Comparison of ENCODE assay signal across 36 cellular contexts in the genomic region with DNA sequence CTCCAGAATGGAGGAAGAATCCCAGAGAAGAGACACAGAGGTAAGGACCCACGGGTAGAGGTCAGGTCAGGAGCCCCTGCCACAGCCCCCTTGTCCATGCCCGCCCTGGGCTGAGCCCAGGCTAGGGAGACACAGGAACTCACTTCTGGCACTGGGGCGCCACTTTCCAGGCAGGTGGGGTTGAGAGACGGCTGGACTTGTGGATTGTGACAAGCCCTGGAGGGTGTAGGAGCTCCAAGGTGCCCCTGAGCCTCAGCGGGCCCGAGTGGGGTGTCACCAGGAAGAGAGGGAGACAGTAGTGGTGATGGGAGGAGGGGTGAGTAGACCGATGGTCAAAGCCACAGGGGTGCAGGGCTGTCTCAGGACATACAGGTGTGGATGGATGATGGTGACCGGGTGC.
"Had no signal": no experiment of that assay in that cellular context is flagged by ENCODE, and none has a peak within 500 bp of the region (broad histone marks: within the 10 kb centered on the region; RNA-seq: fewer than 3 reads in every experiment).

No MANE protein-coding gene starts in this region.

- H3K9me3 ChIP-seq: adrenal gland, body of pancreas had no signal

- H3K36me3 ChIP-seq: adrenal gland, brain microvascular endothelial cell, breast epithelium had no signal

- H3K9me3 Mint-ChIP-seq: activated B cell treated with CpG ODN at 0.5 μM for 24 hours; activated CD4-positive, alpha-beta memory T cell treated with anti-CD3 and anti-CD28 coated beads for 36 hours; activated CD4-positive, alpha-beta T cell treated with anti-CD3 and anti-CD28 coated beads, Interleukin-2, amount 10 ng/mL, durations not matched to agents 24 days and 14 days; activated CD8-positive, alpha-beta T cell treated with anti-CD3 and anti-CD28 coated beads for 36 hours; activated naive CD4-positive, alpha-beta T cell treated with anti-CD3 and anti-CD28 coated beads, Interleukin-2, amount 50 U/mL, for 72 hours; activated naive CD8-positive, alpha-beta T cell treated with anti-CD3 and anti-CD28 coated beads for 36 hours; activated T-cell treated with anti-CD3 and anti-CD28 coated beads, Interleukin-2, amount 50 U/mL, for 4 hours; activated T-cell treated with anti-CD3 and anti-CD28 coated beads, Interleukin-2, amount 50 U/mL, for 72 hours; activated T-helper 1 cell treated with anti-CD3 and anti-CD28 coated beads, Interleukin-12 subunit alpha, Interleukin-12 subunit beta, Interleukin-2, Interleukin-4 antibody, amounts not matched to agents 30 ng/mL and 10 ng/mL and 1 ng/mL, durations not matched to agents 14 hours and 24 hours and 36 hours; activated T-helper 17 cell treated with anti-CD3 and anti-CD28 coated beads, Interleukin-2, amount 50 U/mL, for 72 hours; T-helper 1 cell treated with Interleukin-12 subunit alpha and Interleukin-12 subunit beta and Interleukin-4 antibody, amounts not matched to agents 30 μg/mL and 1 μg/mL, for 36 hours; T-helper 2 cell treated with Interferon-gamma antibody and Interleukin-4, amounts not matched to agents 5 μg/mL and 100 μg/mL, for 36 hours had no signal

- H3K4me3 ChIP-seq: adrenal gland, body of pancreas, breast epithelium had no signal

- H3K4me3 Mint-ChIP-seq: activated B cell treated with CpG ODN at 0.5 μM for 24 hours; activated CD4-positive, alpha-beta memory T cell treated with anti-CD3 and anti-CD28 coated beads for 36 hours; activated CD4-positive, alpha-beta T cell treated with anti-CD3 and anti-CD28 coated beads, Interleukin-2, amount 10 ng/mL, durations not matched to agents 24 days and 14 days; activated CD8-positive, alpha-beta T cell treated with anti-CD3 and anti-CD28 coated beads for 36 hours; activated naive CD4-positive, alpha-beta T cell treated with anti-CD3 and anti-CD28 coated beads for 36 hours; activated naive CD8-positive, alpha-beta T cell treated with anti-CD3 and anti-CD28 coated beads for 36 hours; activated T-cell treated with anti-CD3 and anti-CD28 coated beads, Interleukin-2, amount 50 U/mL, for 4 hours; activated T-cell treated with anti-CD3 and anti-CD28 coated beads, Interleukin-2, amount 50 U/mL, for 72 hours; activated T-helper 1 cell treated with anti-CD3 and anti-CD28 coated beads, Interleukin-12 subunit alpha, Interleukin-12 subunit beta, Interleukin-2, Interleukin-4 antibody, amounts not matched to agents 30 ng/mL and 10 ng/mL and 1 ng/mL, durations not matched to agents 14 hours and 24 hours and 36 hours; activated T-helper 17 cell treated with anti-CD3 and anti-CD28 coated beads, Interleukin-2, amount 50 U/mL, for 72 hours; T-helper 1 cell treated with Interleukin-12 subunit alpha and Interleukin-12 subunit beta and Interleukin-4 antibody, amounts not matched to agents 30 μg/mL and 1 μg/mL, for 36 hours; T-helper 2 cell treated with Interferon-gamma antibody and Interleukin-4, amounts not matched to agents 5 μg/mL and 100 μg/mL, for 36 hours had no signal

- ATAC-seq: activated CD8-positive, alpha-beta T cell treated with anti-CD3 and anti-CD28 coated beads for 36 hours; activated naive CD4-positive, alpha-beta T cell treated with anti-CD3 and anti-CD28 coated beads, Interleukin-2, amount 50 U/mL, for 72 hours; activated T-cell treated with anti-CD3 and anti-CD28 coated beads, Interleukin-2, amount 50 U/mL, for 4 hours; activated T-cell treated with anti-CD3 and anti-CD28 coated beads, Interleukin-2, amount 50 U/mL, for 72 hours; activated T-helper 17 cell treated with anti-CD3 and anti-CD28 coated beads, Interleukin-2, amount 50 U/mL, for 72 hours; body of pancreas had no signal

- H3K4me1 Mint-ChIP-seq: activated B cell treated with CpG ODN at 0.5 μM for 24 hours; activated naive CD8-positive, alpha-beta T cell treated with anti-CD3 and anti-CD28 coated beads for 36 hours; activated T-helper 17 cell treated with anti-CD3 and anti-CD28 coated beads, Interleukin-2, amount 50 U/mL, for 72 hours had no signal

- H3K27ac Mint-ChIP-seq: activated B cell treated with CpG ODN at 0.5 μM for 24 hours; activated CD4-positive, alpha-beta memory T cell treated with anti-CD3 and anti-CD28 coated beads for 36 hours; activated CD4-positive, alpha-beta T cell treated with anti-CD3 and anti-CD28 coated beads, Interleukin-2, amount 10 ng/mL, durations not matched to agents 24 days and 14 days; activated CD8-positive, alpha-beta T cell treated with anti-CD3 and anti-CD28 coated beads for 36 hours; activated naive CD4-positive, alpha-beta T cell treated with anti-CD3 and anti-CD28 coated beads for 36 hours; activated naive CD4-positive, alpha-beta T cell treated with anti-CD3 and anti-CD28 coated beads, Interleukin-2, amount 50 U/mL, for 72 hours; activated naive CD8-positive, alpha-beta T cell treated with anti-CD3 and anti-CD28 coated beads for 36 hours; activated T-cell treated with anti-CD3 and anti-CD28 coated beads, Interleukin-2, amount 50 U/mL, for 72 hours; activated T-helper 1 cell treated with anti-CD3 and anti-CD28 coated beads, Interleukin-12 subunit alpha, Interleukin-12 subunit beta, Interleukin-2, Interleukin-4 antibody, amounts not matched to agents 30 ng/mL and 10 ng/mL and 1 ng/mL, durations not matched to agents 14 hours and 24 hours and 36 hours; activated T-helper 17 cell treated with anti-CD3 and anti-CD28 coated beads, Interleukin-2, amount 50 U/mL, for 72 hours; T-helper 1 cell treated with Interleukin-12 subunit alpha and Interleukin-12 subunit beta and Interleukin-4 antibody, amounts not matched to agents 30 μg/mL and 1 μg/mL, for 36 hours; T-helper 2 cell treated with Interferon-gamma antibody and Interleukin-4, amounts not matched to agents 5 μg/mL and 100 μg/mL, for 36 hours had no signal

- H3K27me3 ChIP-seq: adrenal gland, brain microvascular endothelial cell had no signal

- H3K4me1 ChIP-seq: adrenal gland, body of pancreas, breast epithelium had no signal

- DNase-seq: activated B cell treated with CpG ODN at 0.5 μM for 24 hours; activated CD4-positive, alpha-beta memory T cell treated with anti-CD3 and anti-CD28 coated beads for 36 hours; activated CD4-positive, alpha-beta T cell treated with anti-CD3 and anti-CD28 coated beads for 4 hours; activated CD4-positive, alpha-beta T cell treated with anti-CD3 and anti-CD28 coated beads, Interleukin-2, amount 10 ng/mL, durations not matched to agents 24 days and 14 days; activated CD4-positive, alpha-beta T cell treated with anti-CD3 and anti-CD28 coated beads, Interleukin-2, amount 50 U/mL, for 1 hour; activated CD4-positive, alpha-beta T cell treated with anti-CD3 and anti-CD28 coated beads, Interleukin-2, amount 50 U/mL, for 4 hours; activated CD4-positive, CD25-positive, alpha-beta regulatory T cell treated with anti-CD3 and anti-CD28 coated beads, Interleukin-2, amount 50 U/mL, for 72 hours; activated CD8-positive, alpha-beta memory T cell treated with anti-CD3 and anti-CD28 coated beads, Interleukin-2, amount 50 U/mL, for 4 hours; activated CD8-positive, alpha-beta T cell treated with anti-CD3 and anti-CD28 coated beads for 36 hours; activated effector memory CD4-positive, alpha-beta T cell treated with anti-CD3 and anti-CD28 coated beads, Interleukin-2, amount 50 U/mL, for 16 hours; activated gamma-delta T cell treated with Interleukin-2 at 50 U/mL for 16 hours; activated naive CD4-positive, alpha-beta T cell; activated naive CD4-positive, alpha-beta T cell treated with anti-CD3 and anti-CD28 coated beads for 36 hours; activated naive CD4-positive, alpha-beta T cell treated with anti-CD3 and anti-CD28 coated beads, Interleukin-2, amount 50 U/mL, for 16 hours; activated naive CD8-positive, alpha-beta T cell treated with anti-CD3 and anti-CD28 coated beads for 36 hours; activated T-cell treated with anti-CD3 and anti-CD28 coated beads for 4 hours; activated T-cell treated with anti-CD3 and anti-CD28 coated beads, Interleukin-2, amount 50 U/mL, for 1 hour; activated T-cell treated with anti-CD3 and anti-CD28 coated beads, Interleukin-2, amount 50 U/mL, for 4 hours; activated T-cell treated with anti-CD3 and anti-CD28 coated beads, Interleukin-2, amount 50 U/mL, for 72 hours; adrenal gland; amniotic stem cell; aorta; body of pancreas; brain microvascular endothelial cell; central memory CD4-positive, alpha-beta T cell; SW 1271; T-helper 1 cell; T-helper 2 cell; T-helper 9 cell had no signal

- H3K27ac ChIP-seq: adrenal gland, body of pancreas, brain microvascular endothelial cell, breast epithelium, VCaP had no signal

- H3K36me3 Mint-ChIP-seq: activated CD4-positive, alpha-beta memory T cell treated with anti-CD3 and anti-CD28 coated beads for 36 hours; activated naive CD4-positive, alpha-beta T cell treated with anti-CD3 and anti-CD28 coated beads, Interleukin-2, amount 50 U/mL, for 72 hours; activated naive CD8-positive, alpha-beta T cell treated with anti-CD3 and anti-CD28 coated beads for 36 hours had no signal
